ENCODE assay signal across 1 cellular context in the genomic region with DNA sequence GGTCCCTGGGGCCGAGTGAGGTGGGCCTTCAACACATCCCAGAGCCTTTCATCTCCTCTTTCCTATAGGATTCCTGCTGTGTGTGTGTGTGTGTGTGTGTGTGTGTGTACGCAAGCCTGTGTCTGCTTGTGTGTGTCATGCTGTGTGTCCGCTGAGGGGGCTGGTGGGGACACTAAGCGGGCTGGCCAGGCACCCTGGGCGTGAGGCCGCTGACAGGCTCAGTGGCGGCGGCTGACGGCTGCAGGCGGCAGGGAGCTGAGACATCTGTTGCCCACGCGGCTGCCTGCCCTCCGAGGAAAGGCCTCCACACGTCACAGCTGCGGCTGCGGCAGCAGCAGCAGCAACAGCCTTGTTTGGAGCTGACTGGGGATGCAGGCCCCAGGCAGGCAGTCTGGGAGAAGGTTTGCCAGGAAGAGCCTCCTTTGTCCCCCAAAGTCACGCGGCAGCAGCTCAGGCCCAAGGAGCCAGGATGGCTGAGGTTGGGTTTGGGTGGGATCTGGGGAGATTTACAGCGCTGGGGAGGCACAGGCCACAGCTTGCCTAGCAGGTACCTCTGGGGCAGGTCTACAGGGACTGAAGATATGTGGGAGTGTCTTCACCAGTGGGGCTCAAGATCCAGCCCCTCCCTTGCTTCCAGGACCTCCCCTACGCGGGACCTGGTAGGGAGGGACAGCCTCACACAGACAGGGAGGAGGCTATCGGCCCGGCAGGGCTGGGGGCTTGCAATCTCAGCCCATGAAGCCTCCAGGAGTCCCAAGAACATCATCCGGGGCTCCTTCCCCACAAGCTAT.
A peak's percentile ranks its signal among the peaks of the same experiment; 100 is the strongest.
TF ChIP-seq lines count a peak whose summit lies in the region.

No MANE protein-coding gene starts in this region.

TF ChIP-seq in endothelial cell of umbilical vein, 7 proteins besides CTCF, POLR2A, EP300 and RAD21:
- no peak for TF ChIP-seq EZH2 (IDR thresholded peaks at IDR 0.05; ENCODE audit: borderline replicate concordance, low read depth, low read length, severe bottlenecking)
- TF ChIP-seq, protein P1, sequence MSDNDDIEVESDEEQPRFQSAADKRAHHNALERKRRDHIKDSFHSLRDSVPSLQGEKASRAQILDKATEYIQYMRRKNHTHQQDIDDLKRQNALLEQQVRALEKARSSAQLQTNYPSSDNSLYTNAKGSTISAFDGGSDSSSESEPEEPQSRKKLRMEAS (IDR thresholded peaks at IDR 0.05; ENCODE audit: insufficient read depth, insufficient read length) = peak; percentile 64
TF ChIP-seq in endothelial cell of umbilical vein: peak in this region for 1.
